In genomic region chr12:16670456-16671050, GRCh38 we compare ENCODE assay signal across 33 cellular contexts.
DNase-seq lines count a peak whose midpoint lies in the region; ATAC-seq and TF ChIP-seq lines count a peak whose summit lies in the region.
"Had no signal": no experiment of that assay in that cellular context is flagged by ENCODE, and none has a peak within 500 bp of the region (broad histone marks: within the 10 kb centered on the region; RNA-seq: fewer than 3 reads in every experiment).

No MANE protein-coding gene starts in this region.

- no peaks in the 10 kb centered on the region for H3K27me3 ChIP-seq in tibial nerve
- H3K27me3 ChIP-seq: adrenal gland; BLaER1 treated with 17β-estradiol and CSF1 and Interleukin-3, amounts not matched to agents 10 nM and 100 nM; gastroesophageal sphincter; right atrium auricular region; vagina had no signal

- H3K4me1 ChIP-seq in tibial nerve = no peaks in the 10 kb centered on the region
- H3K4me1 ChIP-seq: adrenal gland; BLaER1 treated with 17β-estradiol and CSF1 and Interleukin-3, amounts not matched to agents 10 nM and 100 nM; gastroesophageal sphincter; pancreas; right atrium auricular region; vagina had no signal

- no peak overlapping the region for H3K27ac ChIP-seq in tibial nerve
- H3K27ac ChIP-seq: adrenal gland; BLaER1 treated with 17β-estradiol and CSF1 and Interleukin-3, amounts not matched to agents 10 nM and 100 nM; coronary artery; gastroesophageal sphincter; pancreas; right atrium auricular region; thoracic aorta; vagina had no signal

- H3K4me3 ChIP-seq in fibroblast of mammary gland (ENCODE audit: control insufficient read depth, low read depth, low read length) = no peak overlapping the region
- no peak overlapping the region for H3K4me3 ChIP-seq in skeletal muscle cell (ENCODE audit: low read depth, low read length)
- H3K4me3 ChIP-seq in tibial nerve = no peak overlapping the region
- H3K4me3 ChIP-seq: adrenal gland; BLaER1 treated with 17β-estradiol and CSF1 and Interleukin-3, amounts not matched to agents 10 nM and 100 nM; coronary artery; gastroesophageal sphincter; K562; pancreas; right atrium auricular region; thoracic aorta; vagina had no signal

- 88 to 90% methylated on average over 2 of the region's 2 CpGs for WGBS in tibial nerve, 2 donors

- no peak for TF ChIP-seq POLR2A in tibial nerve (IDR thresholded peaks at IDR 0.05)

- ATAC-seq in HG03175 (IDR thresholded peaks at IDR 0.05; ENCODE audit: unreplicated experiment) = no peak
- ATAC-seq: activated CD8-positive, alpha-beta T cell treated with anti-CD3 and anti-CD28 coated beads for 36 hours; gastroesophageal sphincter; K562; left lobe of liver; pancreas; stimulated activated naive CD8-positive, alpha-beta T cell treated with anti-CD3 and anti-CD28 coated beads, Interleukin-15, amount 100 ng/mL, for 72 hours had no signal

- TF ChIP-seq CTCF in fibroblast of mammary gland (conservative IDR thresholded peaks at IDR 0.05; ENCODE audit: control insufficient read depth, insufficient read depth, low read depth, low read length) (no peak), tibial nerve (IDR thresholded peaks at IDR 0.05) (no peak)

- no peaks in the 10 kb centered on the region for H3K9me3 ChIP-seq in tibial nerve
- H3K9me3 ChIP-seq: adrenal gland; BLaER1 treated with 17β-estradiol and CSF1 and Interleukin-3, amounts not matched to agents 10 nM and 100 nM; gastroesophageal sphincter; pancreas; right atrium auricular region; thoracic aorta; vagina had no signal

- DNase-seq in HCEC 1CT (peak; percentile 61), amniotic epithelial cell (ENCODE audit: low read depth) (peak; percentile 70), fibroblast of mammary gland (ENCODE audit: low read depth) (peak; percentile 30), skeletal muscle cell (ENCODE audit: low read depth) (peak; percentile 10), tibial nerve (ENCODE audit: low spot score in 2 of 2) (no peak), SK-N-DZ (ENCODE audit: low spot score) (no peak)
- DNase-seq: activated CD4-positive, alpha-beta T cell treated with anti-CD3 and anti-CD28 coated beads for 1 hour; activated CD8-positive, alpha-beta memory T cell treated with anti-CD3 and anti-CD28 coated beads, Interleukin-2, amount 50 U/mL, for 48 hours; activated CD8-positive, alpha-beta T cell treated with anti-CD3 and anti-CD28 coated beads for 36 hours; activated naive CD4-positive, alpha-beta T cell treated with anti-CD3 and anti-CD28 coated beads for 36 hours; adrenal gland; caudate nucleus; H9; hypothalamus; immature natural killer cell; NCI-H1105; NCI-H187; NCI-H510A; pancreas; SIG-M5; stimulated activated CD4-positive, alpha-beta T cell treated with anti-CD3 and anti-CD28 coated beads, Interleukin-12 subunit alpha, Interleukin-12 subunit beta, amount 100 ng/mL, for 4 hours; stimulated activated CD4-positive, alpha-beta T cell treated with anti-CD3 and anti-CD28 coated beads, Interleukin-2, amount 100 ng/mL, for 48 hours; stimulated activated naive CD8-positive, alpha-beta T cell treated with anti-CD3 and anti-CD28 coated beads, Interleukin-15, amount 100 ng/mL, for 72 hours; SW 1271 had no signal

- TF ChIP-seq EP300 in tibial nerve (IDR thresholded peaks at IDR 0.05) = no peak

- H3K36me3 ChIP-seq in tibial nerve = no peaks in the 10 kb centered on the region
- H3K36me3 ChIP-seq: adrenal gland; BLaER1 treated with 17β-estradiol and CSF1 and Interleukin-3, amounts not matched to agents 10 nM and 100 nM; gastroesophageal sphincter; pancreas; right atrium auricular region; thoracic aorta; vagina had no signal

Comparison
In these comparisons a context has a peak if more than half of its experiments do, and no peak if none do; other contexts are left out.
1. DNase-seq: peak in HCEC 1CT (single experiment), amniotic epithelial cell (single experiment), fibroblast of mammary gland (single experiment) and skeletal muscle cell (single experiment); none in tibial nerve (0 of 2) and SK-N-DZ (single experiment).